In genomic region chr3:127304121-127304744, GRCh38 we compare ENCODE assay signal across 11 cellular contexts. TPM values are rescaled to one million over a fixed set of nuclear protein-coding genes. Genes with fewer than 3 reads are reported as not detected.
DNase-seq lines count a peak whose midpoint lies in the region; ATAC-seq and TF ChIP-seq lines count a peak whose summit lies in the region.
"Had no signal": no experiment of that assay in that cellular context is flagged by ENCODE, and none has a peak within 500 bp of the region (broad histone marks: within the 10 kb centered on the region; RNA-seq: fewer than 3 reads in every experiment).

No MANE protein-coding gene starts in this region.

- no peaks in the 10 kb centered on the region for H3K36me3 ChIP-seq in breast epithelium
- H3K36me3 ChIP-seq in transverse colon, result no peaks in the 10 kb centered on the region
- no peaks in the 10 kb centered on the region for H3K36me3 ChIP-seq in spleen
- H3K36me3 ChIP-seq: SJCRH30 had no signal

- peaks cover 0 to 5% of the 10 kb centered on the region in 2 donors for H3K4me1 ChIP-seq in breast epithelium
- H3K4me1 ChIP-seq in transverse colon, result peaks cover 0 to 9% (median 0%) of the 10 kb centered on the region in 4 donors
- H3K4me1 ChIP-seq in spleen, result no peaks in the 10 kb centered on the region
- H3K4me1 ChIP-seq: SJCRH30 had no signal

- H3K9me3 Mint-ChIP-seq in activated CD4-positive, alpha-beta memory T cell treated with anti-CD3 and anti-CD28 coated beads, Interleukin-2, amount 10 ng/mL, durations not matched to agents 7 days and 5 days, result no peaks in the 10 kb centered on the region
- H3K9me3 Mint-ChIP-seq: activated T-helper 17 cell treated with anti-CD3 and anti-CD28 coated beads, Interleukin-2, amount 50 U/mL, for 72 hours had no signal

- 40 to 65% methylated on average over 2 to 20 of the region's 25 CpGs for WGBS in transverse colon (ENCODE audit: low coverage in 1 of 2), 2 donors
- 60 to 81% (median 79%) methylated on average over 18 to 25 of the region's 25 CpGs for WGBS in spleen, 5 donors

- peak; percentile 100 for TF ChIP-seq EP300 in transverse colon (IDR thresholded peaks at IDR 0.05; ENCODE audit: low read depth)

- H3K4me1 Mint-ChIP-seq in activated CD4-positive, alpha-beta memory T cell treated with anti-CD3 and anti-CD28 coated beads, Interleukin-2, amount 10 ng/mL, durations not matched to agents 7 days and 5 days, result no peaks in the 10 kb centered on the region
- H3K4me1 Mint-ChIP-seq: activated T-helper 17 cell treated with anti-CD3 and anti-CD28 coated beads, Interleukin-2, amount 50 U/mL, for 72 hours had no signal

- no peak overlapping the region for H3K27ac Mint-ChIP-seq in activated CD4-positive, alpha-beta memory T cell treated with anti-CD3 and anti-CD28 coated beads, Interleukin-2, amount 10 ng/mL, durations not matched to agents 7 days and 5 days
- H3K27ac Mint-ChIP-seq: activated T-helper 17 cell treated with anti-CD3 and anti-CD28 coated beads, Interleukin-2, amount 50 U/mL, for 72 hours had no signal

- POLR2A ChIA-PET in activated CD4-positive, alpha-beta memory T cell treated with anti-CD3 and anti-CD28 coated beads, Interleukin-2, amount 10 ng/mL, durations not matched to agents 7 days and 5 days (lab: Charles Lee), result no interaction called here

- H3K4me3 ChIP-seq in breast epithelium (peak overlapping the region in 2 of 3 donors; percentile 32 to 44), transverse colon (no peak overlapping the region), spleen (no peak overlapping the region)
- H3K4me3 ChIP-seq: SJCRH30 had no signal

- no peak for TF ChIP-seq CTCF in breast epithelium (IDR thresholded peaks at IDR 0.05)
- TF ChIP-seq CTCF in transverse colon (IDR thresholded peaks at IDR 0.05), result no peak
- TF ChIP-seq CTCF in spleen (IDR thresholded peaks at IDR 0.05 in 8 of 11, conservative IDR thresholded peaks at IDR 0.05 in 3 of 11), result no peak
- TF ChIP-seq CTCF in omental fat pad (IDR thresholded peaks at IDR 0.05), result no peak

- no peak overlapping the region for H3K4me3 Mint-ChIP-seq in activated CD4-positive, alpha-beta memory T cell treated with anti-CD3 and anti-CD28 coated beads, Interleukin-2, amount 10 ng/mL, durations not matched to agents 7 days and 5 days
- H3K4me3 Mint-ChIP-seq: activated T-helper 17 cell treated with anti-CD3 and anti-CD28 coated beads, Interleukin-2, amount 50 U/mL, for 72 hours had no signal

- in situ Hi-C loops in transverse colon (cut with MboI; ENCODE audit: low pct_ligation_motif_present in 1 of 4, low pct_unique_long_range_greater_than_20kb in 1 of 4, low sequenced_read_pairs in 3 of 4), result no loop called here

- intact Hi-C loops in breast epithelium (cut with DNase I; ENCODE audit: low total_unique reads), result no loop called here
- intact Hi-C loops in transverse colon (cut with DNase I; ENCODE audit: low total_unique reads), result no loop called here
- intact Hi-C loops in spleen (cut with DNase I; ENCODE audit: low total_unique reads), result no loop called here

- CTCF ChIA-PET in activated CD4-positive, alpha-beta memory T cell treated with anti-CD3 and anti-CD28 coated beads, Interleukin-2, amount 10 ng/mL, durations not matched to agents 7 days and 5 days (lab: Charles Lee), result no interaction called here

- peaks cover 3% of the 10 kb centered on the region for H3K27me3 Mint-ChIP-seq in activated CD4-positive, alpha-beta memory T cell treated with anti-CD3 and anti-CD28 coated beads, Interleukin-2, amount 10 ng/mL, durations not matched to agents 7 days and 5 days

- no peaks in the 10 kb centered on the region for H3K9me3 ChIP-seq in breast epithelium
- no peaks in the 10 kb centered on the region for H3K9me3 ChIP-seq in transverse colon
- H3K9me3 ChIP-seq in spleen, result no peaks in the 10 kb centered on the region
- H3K9me3 ChIP-seq: SJCRH30 had no signal

- no peak for TF ChIP-seq POLR2A in breast epithelium (IDR thresholded peaks at IDR 0.05)
- peak; percentile 19 for TF ChIP-seq POLR2A in transverse colon (IDR thresholded peaks at IDR 0.05)
- TF ChIP-seq POLR2A in spleen (IDR thresholded peaks at IDR 0.05), result no peak

- H3K27ac ChIP-seq in breast epithelium, result no peak overlapping the region
- peak overlapping the region in 3 of 4 donors; percentile 51 to 64 (median 59) for H3K27ac ChIP-seq in transverse colon
- no peak overlapping the region for H3K27ac ChIP-seq in spleen
- H3K27ac ChIP-seq: SJCRH30 had no signal

- H3K27me3 ChIP-seq in breast epithelium (no peaks in the 10 kb centered on the region), transverse colon (peaks cover 9% of the 10 kb centered on the region), spleen (replicated peaks in 1 of 7) (peaks cover 0 to 41% (median 0%) of the 10 kb centered on the region in 7 donors)

- H3K36me3 Mint-ChIP-seq in activated CD4-positive, alpha-beta memory T cell treated with anti-CD3 and anti-CD28 coated beads, Interleukin-2, amount 10 ng/mL, durations not matched to agents 7 days and 5 days (ENCODE audit: low read depth), result no peaks in the 10 kb centered on the region

- ATAC-seq in omental fat pad (ENCODE audit: low FRiP score), result no peak
- ATAC-seq: activated T-helper 17 cell treated with anti-CD3 and anti-CD28 coated beads, Interleukin-2, amount 50 U/mL, for 72 hours had no signal

- DNase-seq in DMS 273 (lab: John Stamatoyannopoulos, UW; ENCODE audit: unreplicated experiment) (peak; percentile 87), DMS 273 treated with DMSO at 0.1 percent for 48 hours (lab: John Stamatoyannopoulos, UW) (no peak), NCI-H2227 (lab: John Stamatoyannopoulos, UW; ENCODE audit: unreplicated experiment) (peak; percentile 54), breast epithelium (ENCODE audit: low spot score in 2 of 2) (peak in 1 of 2 donors; percentile 39), transverse colon (peak; percentile 92), spleen (no peak), omental fat pad (ENCODE audit: low spot score) (no peak)
- no peak for DNase-seq in activated CD4-positive, alpha-beta memory T cell treated with anti-CD3 and anti-CD28 coated beads, Interleukin-2, amount 10 ng/mL, durations not matched to agents 7 days and 5 days
- DNase-seq: SJCRH30 had no signal

RNA-seq across cellular contexts. Expression of gene PRR20G, which starts 16.4 kb away (rescaled TPM):
- total RNA-seq in breast epithelium (not detected), transverse colon (not detected), spleen (not detected), omental fat pad (not detected)
- polyA plus RNA-seq in spleen, result not detected
- total RNA-seq in activated CD4-positive, alpha-beta memory T cell treated with anti-CD3 and anti-CD28 coated beads, Interleukin-2, amount 10 ng/mL, durations not matched to agents 7 days and 5 days, result not detected
- total RNA-seq: activated T-helper 17 cell treated with anti-CD3 and anti-CD28 coated beads, Interleukin-2, amount 50 U/mL, for 72 hours; mesenteric fat pad; SJCRH30 had no signal

Comparison
In these comparisons a context has a peak if more than half of its experiments do, and no peak if none do; other contexts are left out.
1. DNase-seq: peak in DMS 273 (single experiment), NCI-H2227 (single experiment) and transverse colon (single experiment); none in DMS 273 treated with DMSO at 0.1 percent for 48 hours (single experiment), spleen (single experiment), activated CD4-positive, alpha-beta memory T cell treated with anti-CD3 and anti-CD28 coated beads, Interleukin-2, amount 10 ng/mL, durations not matched to agents 7 days and 5 days (single experiment) and omental fat pad (single experiment).
2. H3K27ac ChIP-seq: peak in transverse colon (3 of 4); none in breast epithelium (0 of 2) and spleen (0 of 8).
3. H3K4me3 ChIP-seq: peak in breast epithelium (2 of 3); none in transverse colon (0 of 4) and spleen (0 of 8).